Comparison of ENCODE assay signal across 3 cellular contexts in the genomic region with DNA sequence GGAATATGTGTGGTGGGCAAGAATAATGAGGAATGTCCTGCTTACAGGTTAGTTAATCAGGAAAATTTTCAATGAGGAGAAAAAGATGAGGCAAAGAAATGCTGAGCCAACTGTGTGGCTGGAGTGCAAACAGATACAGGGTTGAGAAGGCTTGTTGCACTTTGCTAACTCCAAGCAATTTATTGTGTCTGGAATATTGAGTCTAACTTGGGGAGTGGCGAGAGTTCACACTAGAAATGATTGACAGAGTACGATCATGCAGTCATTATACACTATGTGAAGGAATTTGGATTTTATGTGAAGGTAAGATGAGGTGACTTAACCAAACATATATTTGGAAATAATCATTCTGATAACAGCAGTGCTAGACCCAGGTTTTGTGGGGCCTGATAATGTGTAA.
"Had no signal": no experiment of that assay in that cellular context is flagged by ENCODE, and none has a peak within 500 bp of the region (broad histone marks: within the 10 kb centered on the region; RNA-seq: fewer than 3 reads in every experiment).

No MANE protein-coding gene starts in this region.

- ATAC-seq: GM12878 had no signal

- H3K4me3 ChIP-seq: GM12878 had no signal

- DNase-seq: GDM1, GF-D8 had no signal
